ENCODE assay signal across 24 cellular contexts in genomic region chr1:67578397-67579020, GRCh38.
DNase-seq lines count a peak whose midpoint lies in the region; ATAC-seq and TF ChIP-seq lines count a peak whose summit lies in the region.
"Had no signal": no experiment of that assay in that cellular context is flagged by ENCODE, and none has a peak within 500 bp of the region (broad histone marks: within the 10 kb centered on the region; RNA-seq: fewer than 3 reads in every experiment).

No MANE protein-coding gene starts in this region.

- intact Hi-C loops in left ventricle myocardium superior (cut with micrococcal nuclease) (no loop called here), heart right ventricle (cut with DNase I) (loop anchor here in 2 of 10 donors (10.0 kb wide), 1 partner anchor 106 kb away; the partner anchor contains the start of gene GADD45A (in 2 of the 2)), PC-9 (cut with micrococcal nuclease; ENCODE audit: unreplicated experiment) (no loop called here), thyroid gland (cut with DNase I) (no loop called here), ovary (cut with DNase I) (no loop called here)

- TF ChIP-seq POLR2A in thyroid gland (IDR thresholded peaks at IDR 0.05) (no peak), ovary (IDR thresholded peaks at IDR 0.05) (no peak)

- H3K36me3 ChIP-seq in heart right ventricle (no peaks in the 10 kb centered on the region), PC-9 (ENCODE audit: low read depth) (no peaks in the 10 kb centered on the region), thyroid gland (no peaks in the 10 kb centered on the region), ovary (no peaks in the 10 kb centered on the region)
- H3K36me3 ChIP-seq: suprapubic skin had no signal

- no peak overlapping the region for H3K4me3 Mint-ChIP-seq in endothelial cell (ENCODE audit: unreplicated experiment)
- H3K4me3 Mint-ChIP-seq: activated T-cell treated with anti-CD3 and anti-CD28 coated beads, Interleukin-2, amount 50 U/mL, for 72 hours; CD4-positive, alpha-beta T cell; naive thymus-derived CD8-positive, alpha-beta T cell; T-helper 17 cell had no signal

- H3K27me3 ChIP-seq in heart right ventricle (no peaks in the 10 kb centered on the region), PC-9 (ENCODE audit: insufficient read depth, low read depth) (no peaks in the 10 kb centered on the region), thyroid gland (no peaks in the 10 kb centered on the region), ovary (no peaks in the 10 kb centered on the region)
- H3K27me3 ChIP-seq: suprapubic skin had no signal

- H3K9me3 ChIP-seq in heart right ventricle, result no peaks in the 10 kb centered on the region
- H3K9me3 ChIP-seq in PC-9 (ENCODE audit: insufficient read depth, low read depth), result no peaks in the 10 kb centered on the region
- no peaks in the 10 kb centered on the region for H3K9me3 ChIP-seq in thyroid gland
- no peaks in the 10 kb centered on the region for H3K9me3 ChIP-seq in ovary
- H3K9me3 ChIP-seq: A549, suprapubic skin had no signal

- peaks cover 8% of the 10 kb centered on the region for H3K27me3 Mint-ChIP-seq in endothelial cell (ENCODE audit: unreplicated experiment)
- H3K27me3 Mint-ChIP-seq: CD4-positive, alpha-beta T cell; naive thymus-derived CD8-positive, alpha-beta T cell had no signal

- TF ChIP-seq CTCF in heart right ventricle (IDR thresholded peaks at IDR 0.05) (no peak), PC-9 (conservative IDR thresholded peaks at IDR 0.05) (no peak), thyroid gland (IDR thresholded peaks at IDR 0.05) (no peak), endothelial cell (IDR thresholded peaks at IDR 0.05; ENCODE audit: unreplicated experiment) (no peak), ovary (IDR thresholded peaks at IDR 0.05) (no peak)

- H3K27ac ChIP-seq in heart right ventricle, result no peak overlapping the region
- peak overlapping the region; percentile 85; the same call in 1 of the 2 replicates for H3K27ac ChIP-seq in PC-9
- no peak overlapping the region for H3K27ac ChIP-seq in thyroid gland
- H3K27ac ChIP-seq in ovary, result no peak overlapping the region
- H3K27ac ChIP-seq: A549, skin epidermis, suprapubic skin had no signal

- 67 to 84% methylated on average over 6 of the region's 6 CpGs for WGBS in heart right ventricle, 2 donors
- WGBS in thyroid gland, 2 donors, result 90 to 92% methylated on average over 6 of the region's 6 CpGs
- 36 to 58% (median 54%) methylated on average over 6 of the region's 6 CpGs for WGBS in ovary, 3 donors

- no peak for TF ChIP-seq EP300 in ovary (IDR thresholded peaks at IDR 0.05)

- no peaks in the 10 kb centered on the region for H3K79me2 ChIP-seq in PC-9 (ENCODE audit: low read depth)

- peaks cover 6% of the 10 kb centered on the region for H3K4me1 Mint-ChIP-seq in endothelial cell (ENCODE audit: unreplicated experiment)
- H3K4me1 Mint-ChIP-seq: T-helper 17 cell had no signal

- H3K4me2 ChIP-seq in PC-9, result no peak overlapping the region
- H3K4me2 ChIP-seq: A549 had no signal

- no peaks in the 10 kb centered on the region for H3K9me3 Mint-ChIP-seq in endothelial cell (ENCODE audit: unreplicated experiment)
- H3K9me3 Mint-ChIP-seq: activated T-cell treated with anti-CD3 and anti-CD28 coated beads, Interleukin-2, amount 50 U/mL, for 72 hours; CD4-positive, alpha-beta T cell; naive thymus-derived CD8-positive, alpha-beta T cell had no signal

- CTCF ChIA-PET in PC-9 (lab: Charles Lee), result interaction anchor here (0.6 kb wide), 1 partner anchor 72 kb away, joined by 8 read pairs; no protein-coding TSS in a partner anchor

- no peaks in the 10 kb centered on the region for H3K36me3 Mint-ChIP-seq in endothelial cell (ENCODE audit: low read depth, unreplicated experiment)
- H3K36me3 Mint-ChIP-seq: naive thymus-derived CD8-positive, alpha-beta T cell had no signal

- H3K4me3 ChIP-seq in heart right ventricle, result no peak overlapping the region
- no peak overlapping the region for H3K4me3 ChIP-seq in PC-9
- no peak overlapping the region for H3K4me3 ChIP-seq in thyroid gland (replicated peaks in 1 of 3)
- no peak overlapping the region for H3K4me3 ChIP-seq in ovary
- H3K4me3 ChIP-seq: A549, GM12878, skin epidermis, suprapubic skin had no signal

- H3K9me2 ChIP-seq in PC-9 (ENCODE audit: insufficient read depth), result no peaks in the 10 kb centered on the region

- H4K20me1 ChIP-seq in PC-9 (ENCODE audit: insufficient read depth), result no peaks in the 10 kb centered on the region

- H3K27ac Mint-ChIP-seq in endothelial cell (ENCODE audit: unreplicated experiment), result no peak overlapping the region
- H3K27ac Mint-ChIP-seq: activated T-cell treated with anti-CD3 and anti-CD28 coated beads, Interleukin-2, amount 50 U/mL, for 72 hours; CD4-positive, alpha-beta T cell; naive thymus-derived CD8-positive, alpha-beta T cell; T-helper 17 cell had no signal

- peaks cover 45% of the 10 kb centered on the region for H3F3A ChIP-seq in PC-9 (ENCODE audit: insufficient read depth, low read depth)

- BruUV-seq in PC-9 (replicated peaks; lab: Mats Ljungman, UMichigan), result no TSS peak

- ATAC-seq in left ventricle myocardium superior (peak; percentile 15), heart right ventricle (no peak), left lobe of liver (peak; percentile 95), HG02571 (IDR thresholded peaks at IDR 0.05; ENCODE audit: unreplicated experiment) (no peak)
- ATAC-seq: A549; activated CD4-positive, CD25-positive, alpha-beta regulatory T cell treated with anti-CD3 and anti-CD28 coated beads, Interleukin-2, amount 50 U/mL, for 24 hours; activated T-cell treated with anti-CD3 and anti-CD28 coated beads, Interleukin-2, amount 50 U/mL, for 72 hours; GM12878; naive thymus-derived CD8-positive, alpha-beta T cell; T-helper 17 cell had no signal

- POLR2A ChIA-PET in PC-9 (lab: Charles Lee; ENCODE audit: unreplicated experiment), result interaction anchor here (0.6 kb wide), 1 partner anchor 171 kb away, joined by 3 read pairs; no protein-coding TSS in a partner anchor

- H3K4me1 ChIP-seq in heart right ventricle (peaks cover 0 to 17% (median 10%) of the 10 kb centered on the region in 9 donors), PC-9 (replicated peaks; ENCODE audit: insufficient read depth) (peaks cover 58% of the 10 kb centered on the region), thyroid gland (peaks cover 0 to under 1% of the 10 kb centered on the region in 2 donors), ovary (ENCODE audit: insufficient read depth) (peaks cover 12% of the 10 kb centered on the region)

- no peak overlapping the region for H2AFZ ChIP-seq in PC-9

- no peak for DNase-seq in left ventricle myocardium superior
- DNase-seq in heart right ventricle, result no peak
- no peak for DNase-seq in PC-9
- DNase-seq in left lobe of liver (ENCODE audit: low spot score), result peak; percentile 86
- no peak for DNase-seq in thyroid gland
- no peak for DNase-seq in endothelial cell (ENCODE audit: low spot score)
- no peak for DNase-seq in ovary
- DNase-seq: activated CD4-positive, alpha-beta T cell treated with anti-CD3 and anti-CD28 coated beads, Interleukin-2, amount 50 U/mL, for 4 hours; activated naive CD4-positive, alpha-beta T cell; activated T-cell treated with anti-CD3 and anti-CD28 coated beads, Interleukin-2, amount 50 U/mL, for 72 hours; CD4-positive, alpha-beta T cell; dermis blood vessel endothelial cell; H7; Karpas-422; naive thymus-derived CD8-positive, alpha-beta T cell; NCI-H446; stimulated activated naive CD4-positive, alpha-beta T cell; T-helper 17 cell had no signal

Comparison
In these comparisons a context has a peak if more than half of its experiments do, and no peak if none do; other contexts are left out.
1. ATAC-seq: peak in left ventricle myocardium superior (single experiment) and left lobe of liver (single experiment); none in heart right ventricle (0 of 8) and HG02571 (single experiment).